Comparison of ENCODE assay signal across 19 cellular contexts in the genomic region with DNA sequence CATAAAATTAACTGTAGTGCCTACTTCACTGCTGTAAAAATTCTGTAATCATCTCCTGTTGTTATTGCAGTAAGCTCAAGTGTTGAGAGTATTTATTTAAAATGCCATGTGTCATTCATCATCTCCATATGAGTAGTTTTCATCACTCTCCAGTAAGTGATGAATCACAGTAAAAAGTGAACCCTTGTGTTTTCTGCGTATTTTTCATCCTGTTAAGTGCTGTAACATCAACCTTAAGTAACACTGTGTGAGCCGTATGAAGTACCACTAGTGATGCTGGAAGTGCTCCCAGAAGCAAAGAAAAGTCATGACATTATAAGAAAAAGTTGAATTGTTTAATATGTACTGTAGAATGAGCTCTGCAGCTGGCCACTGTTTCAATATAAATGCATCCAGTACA. TPM values are rescaled to one million over a fixed set of nuclear protein-coding genes. Genes with fewer than 3 reads are reported as not detected.
"Had no signal": no experiment of that assay in that cellular context is flagged by ENCODE, and none has a peak within 500 bp of the region (broad histone marks: within the 10 kb centered on the region; RNA-seq: fewer than 3 reads in every experiment).

No MANE protein-coding gene starts in this region.

- H3K9me3 ChIP-seq: mucosa of descending colon, pancreas, sigmoid colon, thyroid gland had no signal

- H3K36me3 ChIP-seq: brain microvascular endothelial cell, pancreas, sigmoid colon, thyroid gland had no signal

- H3K27me3 ChIP-seq: brain microvascular endothelial cell, pancreas, sigmoid colon, thyroid gland had no signal

- H3K4me1 ChIP-seq: pancreas, sigmoid colon, thyroid gland had no signal

- H3K4me3 ChIP-seq: mucosa of descending colon, pancreas, sigmoid colon, thyroid gland had no signal

- H3K27ac ChIP-seq: brain microvascular endothelial cell, epithelial cell of prostate, pancreas, sigmoid colon, thyroid gland, VCaP had no signal

- ATAC-seq: effector memory CD8-positive, alpha-beta T cell; mucosa of descending colon; naive thymus-derived CD4-positive, alpha-beta T cell; pancreas; stimulated activated effector memory CD8-positive, alpha-beta T cell treated with anti-CD3 and anti-CD28 coated beads, Interleukin-12 subunit alpha, Interleukin-12 subunit beta, amount 100 ng/mL, for 72 hours had no signal

- DNase-seq: activated CD4-positive, alpha-beta T cell treated with anti-CD3 and anti-CD28 coated beads for 1 hour; activated CD4-positive, alpha-beta T cell treated with anti-CD3 and anti-CD28 coated beads, Interleukin-2, amount 50 U/mL, for 4 hours; activated naive CD4-positive, alpha-beta T cell; activated naive CD8-positive, alpha-beta T cell treated with anti-CD3 and anti-CD28 coated beads, Interleukin-2, amount 10 ng/mL, durations not matched to agents 7 days and 5 days; activated T-cell treated with anti-CD3 and anti-CD28 coated beads for 4 hours; brain microvascular endothelial cell; cerebellar nuclear complex; dermis blood vessel endothelial cell; effector memory CD8-positive, alpha-beta T cell; mucosa of descending colon; naive thymus-derived CD4-positive, alpha-beta T cell; pancreas; sigmoid colon; stimulated activated CD4-positive, alpha-beta T cell treated with anti-CD3 and anti-CD28 coated beads, Interleukin-2, amount 100 ng/mL, for 24 hours; thyroid gland had no signal

RNA-seq across cellular contexts. Expression of a gene that starts 55.4 kb away (rescaled TPM):
- total RNA-seq: activated naive CD8-positive, alpha-beta T cell treated with anti-CD3 and anti-CD28 coated beads, Interleukin-2, amount 10 ng/mL, durations not matched to agents 7 days and 5 days; dermis blood vessel endothelial cell; fibroblast of lung; naive thymus-derived CD4-positive, alpha-beta T cell; pancreas; sigmoid colon had no signal
